Comparison of ENCODE assay signal across 18 cellular contexts in the genomic region with DNA sequence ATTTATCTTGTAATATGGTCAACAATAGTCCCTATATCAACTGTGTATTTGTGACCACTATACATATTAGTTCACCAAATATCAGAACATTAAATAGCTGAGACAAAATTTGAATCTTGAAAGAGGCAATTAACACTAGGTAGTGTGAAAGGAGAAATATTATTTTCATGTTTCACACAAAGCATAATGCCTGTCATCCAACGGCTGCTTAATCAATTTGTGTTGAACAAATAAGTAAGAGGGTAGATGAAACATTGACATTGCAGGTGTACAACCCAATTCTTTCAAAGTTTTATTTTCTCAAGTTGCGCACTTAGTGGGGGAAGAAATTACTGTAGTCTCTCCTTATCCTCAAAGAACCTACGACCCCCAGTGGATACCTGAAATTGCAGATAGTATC. TPM values are rescaled to one million over a fixed set of nuclear protein-coding genes. Genes with fewer than 3 reads are reported as not detected.
"Had no signal": no experiment of that assay in that cellular context is flagged by ENCODE, and none has a peak within 500 bp of the region (broad histone marks: within the 10 kb centered on the region; RNA-seq: fewer than 3 reads in every experiment).

No MANE protein-coding gene starts in this region.

- H3K4me1 ChIP-seq: colonic mucosa, lower lobe of right lung, prostate gland, tibial artery had no signal

- H3K27me3 ChIP-seq: colonic mucosa, tibial artery had no signal

- H3K36me3 ChIP-seq: colonic mucosa, lower lobe of right lung, prostate gland, tibial artery had no signal

- FAIRE-seq: endometrium, small intestine, urothelium cell line had no signal

- H3K27ac ChIP-seq: colonic mucosa, lower lobe of right lung, prostate gland, tibial artery had no signal

- H3K4me3 ChIP-seq: colonic mucosa, lower lobe of right lung, prostate gland, tibial artery had no signal

- DNase-seq: activated CD4-positive, alpha-beta T cell treated with anti-CD3 and anti-CD28 coated beads for 36 hours; activated CD8-positive, alpha-beta T cell treated with anti-CD3 and anti-CD28 coated beads for 36 hours; activated gamma-delta T cell; activated T-cell treated with anti-CD3 and anti-CD28 coated beads, Interleukin-2, amount 50 U/mL, for 48 hours; amniotic stem cell; central memory CD4-positive, alpha-beta T cell; colonic mucosa; left colon; lower lobe of right lung; nephron progenitor cell; right cardiac atrium; small intestine; stimulated activated CD4-positive, alpha-beta T cell treated with anti-CD3 and anti-CD28 coated beads, Interleukin-4, amount 100 ng/mL, for 24 hours; stimulated activated naive CD4-positive, alpha-beta T cell; tibial artery had no signal

RNA-seq across cellular contexts. Expression of a gene that starts 3.4 kb away (rescaled TPM):
- polyA plus RNA-seq: right cardiac atrium, small intestine had no signal

RNA-seq across cellular contexts. Expression of a gene that starts 13.8 kb away (rescaled TPM):
- polyA plus RNA-seq: right cardiac atrium, small intestine had no signal

RNA-seq across cellular contexts. Expression of a gene that starts 32.5 kb away (rescaled TPM):
- polyA plus RNA-seq: right cardiac atrium, small intestine had no signal

RNA-seq across cellular contexts. Expression of a gene that starts 50.3 kb away (rescaled TPM):
- polyA plus RNA-seq: right cardiac atrium, small intestine had no signal
